ENCODE assay signal across 8 cellular contexts in the genomic region with DNA sequence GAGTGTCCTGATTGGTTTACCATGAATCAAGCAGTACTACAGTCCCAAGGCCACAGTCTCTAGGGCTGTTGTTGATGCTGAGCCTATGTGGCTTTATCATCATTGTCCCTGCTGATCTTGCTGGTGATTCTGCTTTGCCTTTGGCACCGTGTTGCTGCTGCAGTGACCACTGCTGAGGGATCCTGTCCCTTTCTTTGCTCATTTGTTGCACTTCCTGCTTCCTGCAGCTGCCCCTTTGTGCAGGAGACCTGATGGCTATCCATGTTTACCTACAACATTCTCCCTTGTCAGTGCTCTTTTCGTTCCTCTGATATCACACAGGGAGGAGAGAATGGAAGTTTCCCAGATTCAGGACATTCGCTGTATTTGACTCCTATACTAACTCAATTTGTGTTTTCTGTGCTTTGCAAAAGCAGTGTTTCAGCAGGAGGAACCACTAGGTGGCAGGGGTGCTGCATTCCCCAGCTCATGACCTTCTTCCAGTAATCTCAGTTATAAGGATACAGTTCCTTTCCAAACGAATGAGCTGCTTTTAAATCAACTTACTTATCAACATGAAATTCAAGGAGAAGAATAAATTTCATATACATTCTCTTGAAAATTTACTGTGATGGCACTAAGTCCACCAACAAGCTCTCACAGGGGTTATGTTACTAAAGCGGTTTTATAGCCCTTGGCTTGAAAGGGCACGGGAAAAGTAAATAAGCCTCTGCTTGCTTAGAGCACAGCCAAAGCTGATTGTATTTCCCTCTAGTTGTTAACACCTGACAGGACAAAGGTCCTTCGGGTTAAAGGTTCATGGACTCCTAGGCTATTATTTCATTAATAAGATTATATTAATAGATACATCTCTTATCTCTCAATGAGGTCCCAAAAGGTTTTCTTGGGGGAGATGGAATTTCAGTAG. TPM values are rescaled to one million over a fixed set of nuclear protein-coding genes. Genes with fewer than 3 reads are reported as not detected.
DNase-seq lines count a peak whose midpoint lies in the region; ATAC-seq and TF ChIP-seq lines count a peak whose summit lies in the region.

No MANE protein-coding gene starts in this region.

- H3K36me3 Mint-ChIP-seq in activated naive CD4-positive, alpha-beta T cell treated with anti-CD3 and anti-CD28 coated beads, Interleukin-2, amount 50 U/mL, for 24 hours, result no peaks in the 10 kb centered on the region

- H3K4me2 ChIP-seq in IMR-90 (ENCODE audit: low read depth, low read length) (no peak overlapping the region), parathyroid adenoma (ENCODE audit: low read length) (no peak overlapping the region)

- H3K9me3 ChIP-seq in IMR-90 (ENCODE audit: control insufficient read depth, insufficient read depth, low read length), result no peaks in the 10 kb centered on the region
- no peaks in the 10 kb centered on the region for H3K9me3 ChIP-seq in SJCRH30 (replicated peaks)
- H3K9me3 ChIP-seq in parathyroid adenoma (ENCODE audit: control insufficient read depth, low read length), result no peaks in the 10 kb centered on the region
- no peaks in the 10 kb centered on the region for H3K9me3 ChIP-seq in aorta (ENCODE audit: control insufficient read depth, low read length)

- H2BK15ac ChIP-seq in IMR-90 (ENCODE audit: low read depth, low read length), result no peak overlapping the region

- H4K20me1 ChIP-seq in IMR-90 (ENCODE audit: insufficient read depth, low read length), result 0 out of 2 replicates have a peak, but pooled peaks cover 4% of the 10 kb centered on the region

- no peaks in the 10 kb centered on the region for H3K27me3 ChIP-seq in IMR-90 (ENCODE audit: control insufficient read depth, insufficient read depth, low read length)
- no peaks in the 10 kb centered on the region for H3K27me3 ChIP-seq in SJCRH30
- H3K27me3 ChIP-seq in parathyroid adenoma (ENCODE audit: control insufficient read depth, insufficient read depth, low read length), result no peaks in the 10 kb centered on the region
- no peaks in the 10 kb centered on the region for H3K27me3 ChIP-seq in aorta (ENCODE audit: control insufficient read depth in 1 of 2, insufficient read depth in 2 of 2, low read length in 1 of 2)

- no peak overlapping the region for H4K91ac ChIP-seq in IMR-90 (ENCODE audit: insufficient read depth, low read depth, low read length)

- H3K36me3 ChIP-seq in IMR-90 (ENCODE audit: control insufficient read depth, insufficient read depth, low read length) (no peaks in the 10 kb centered on the region), SJCRH30 (no peaks in the 10 kb centered on the region), parathyroid adenoma (ENCODE audit: control insufficient read depth, insufficient read depth, low read length) (no peaks in the 10 kb centered on the region), aorta (ENCODE audit: control insufficient read depth in 1 of 2, insufficient read depth in 2 of 2, low read length in 1 of 2) (no peaks in the 10 kb centered on the region)

- DNase-seq in NK-92 treated with Interleukin-12 subunit alpha and Interleukin-12 subunit beta, amount 100 ng/mL, for 24 hours (lab: John Stamatoyannopoulos, UW), result peak; percentile 4
- DNase-seq in NK-92 (lab: John Stamatoyannopoulos, UW; ENCODE audit: unreplicated experiment) (no peak), IMR-90 (peak; percentile 79), SJCRH30 (peak; percentile 66 to 80), head of caudate nucleus (peak; percentile 50 to 91 (median 80)), aorta (peak; percentile 71 to 82)

- H3K9ac ChIP-seq in IMR-90 (ENCODE audit: low read depth, low read length) (peak overlapping the region; percentile 13; the same call in 1 of the 2 replicates), parathyroid adenoma (no peak overlapping the region)

- TF ChIP-seq POLR2A in IMR-90 (IDR thresholded peaks at IDR 0.05; ENCODE audit: low read depth, low read length), result no peak

- H2AK5ac ChIP-seq in IMR-90 (ENCODE audit: low read depth, low read length), result peak overlapping the region; percentile 30; the same call in 1 of the 2 replicates

- H3K4me1 Mint-ChIP-seq in activated naive CD4-positive, alpha-beta T cell treated with anti-CD3 and anti-CD28 coated beads, Interleukin-2, amount 50 U/mL, for 24 hours, result peaks cover 15% of the 10 kb centered on the region

- H4K5ac ChIP-seq in IMR-90 (ENCODE audit: low read depth, low read length), result no peak overlapping the region

- H2BK5ac ChIP-seq in IMR-90 (ENCODE audit: low read depth, low read length, poor library complexity, severe bottlenecking), result no peak overlapping the region

- dilution Hi-C loops in IMR-90 (cut with HindIII; ENCODE audit: low sequenced_read_pairs, unreplicated experiment), result no loop called here

- no peak overlapping the region for H3K14ac ChIP-seq in IMR-90 (replicated peaks; ENCODE audit: low read depth, low read length)

- TF ChIP-seq CTCF in IMR-90 (conservative IDR thresholded peaks at IDR 0.05; ENCODE audit: low read depth, low read length) (peak; percentile 93), parathyroid adenoma (IDR thresholded peaks at IDR 0.05) (peak; percentile 94)

- no peak overlapping the region for H2BK120ac ChIP-seq in IMR-90 (ENCODE audit: low read depth, low read length)

- H3K56ac ChIP-seq in IMR-90 (ENCODE audit: extremely low read depth, insufficient read depth, low read length), result no peak overlapping the region

- peaks cover 10% of the 10 kb centered on the region; the same call in 1 of the 2 replicates for H3K9me1 ChIP-seq in IMR-90 (ENCODE audit: insufficient read depth, low read length)

- no peak overlapping the region for H3K23ac ChIP-seq in IMR-90 (ENCODE audit: low read depth, low read length)

- peak overlapping the region in 1 of 2 experiments; percentile 42; a peak in 1 of 4 replicates for H4K8ac ChIP-seq in IMR-90 (ENCODE audit: low read depth in 2 of 2, low read length in 2 of 2)

- 0% methylated on average over 1 of the region's 7 CpGs; no CpG with 5 or more reads in 1 of the 2 experiments for WGBS in IMR-90 (ENCODE audit: extremely low coverage in 2 of 2, insufficient read length in 1 of 2), 2 experiments
- WGBS in aorta, 2 donors, result 8 to 14% methylated on average over 7 of the region's 7 CpGs

- H3K4me1 ChIP-seq in IMR-90 (ENCODE audit: control insufficient read depth, insufficient read depth, low read length) (peaks cover 12% of the 10 kb centered on the region), SJCRH30 (peaks cover 23% of the 10 kb centered on the region), parathyroid adenoma (peaks cover 3% of the 10 kb centered on the region), aorta (ENCODE audit: control insufficient read depth in 1 of 2, insufficient read depth in 2 of 2, low read length in 2 of 2) (peaks cover 0 to 1% of the 10 kb centered on the region in 2 donors)

- H3K79me1 ChIP-seq in IMR-90 (ENCODE audit: low read depth in 1 of 2, low read length in 2 of 2), result peaks cover 3 to 9% of the 10 kb centered on the region in 2 experiments; a peak in 3 of 4 replicates

- TF ChIP-seq RAD21 in IMR-90 (IDR thresholded peaks at IDR 0.05; ENCODE audit: low read length), result peak; percentile 91

- H2AFZ ChIP-seq in IMR-90 (replicated peaks; ENCODE audit: low read length, poor library complexity) (peak overlapping the region; percentile 72), parathyroid adenoma (no peak overlapping the region)

- H3K27me3 Mint-ChIP-seq in activated naive CD4-positive, alpha-beta T cell treated with anti-CD3 and anti-CD28 coated beads, Interleukin-2, amount 50 U/mL, for 24 hours, result no peaks in the 10 kb centered on the region

- no peak overlapping the region for H3K4me3 Mint-ChIP-seq in activated naive CD4-positive, alpha-beta T cell treated with anti-CD3 and anti-CD28 coated beads, Interleukin-2, amount 50 U/mL, for 24 hours

- POLR2A ChIA-PET in IMR-90 (lab: Charles Lee; ENCODE audit: unreplicated experiment), result no interaction called here

- intact Hi-C loops in IMR-90 (cut with micrococcal nuclease) (loop anchor here (2.0 to 5.0 kb wide), 4 partner anchors 70 to 381 kb away; a partner anchor contains a TSS), head of caudate nucleus (cut with DNase I) (no loop called here), aorta (cut with DNase I) (loop anchor here (1.0 to 5.0 kb wide), 2 partner anchors 26 to 69 kb away; no protein-coding TSS in a partner anchor)

- no peak overlapping the region for H3K27ac ChIP-seq in IMR-90 (ENCODE audit: insufficient read depth, low read length)
- H3K27ac ChIP-seq in SJCRH30, result no peak overlapping the region
- no peak overlapping the region for H3K27ac ChIP-seq in parathyroid adenoma
- H3K27ac ChIP-seq in aorta (ENCODE audit: low read depth in 1 of 2, low read length in 2 of 2), result no peak overlapping the region

- no peaks in the 10 kb centered on the region for H3K9me3 Mint-ChIP-seq in activated naive CD4-positive, alpha-beta T cell treated with anti-CD3 and anti-CD28 coated beads, Interleukin-2, amount 50 U/mL, for 24 hours

- no TSS peak for BruUV-seq in IMR-90 (replicated peaks; lab: Mats Ljungman, UMichigan)

- no peak overlapping the region for H2BK20ac ChIP-seq in IMR-90 (ENCODE audit: low read depth, low read length)

- H3K4ac ChIP-seq in IMR-90 (ENCODE audit: low read depth, low read length), result 0 out of 2 replicates have a peak overlapping the region, but pooled peaks have one; percentile 13

- peak overlapping the region; percentile 14 for H3K27ac Mint-ChIP-seq in activated naive CD4-positive, alpha-beta T cell treated with anti-CD3 and anti-CD28 coated beads, Interleukin-2, amount 50 U/mL, for 24 hours

- CTCF ChIA-PET in IMR-90 (lab: Yijun Ruan, JAX), result interaction anchor here (0.6 to 1.5 kb wide), 8 partner anchors 9 to 852 kb away, joined by 3 to 15 read pairs (median 3); a partner anchor contains a TSS

- no peak overlapping the region for H3K18ac ChIP-seq in IMR-90 (ENCODE audit: low read depth, low read length)

- ATAC-seq in IMR-90 (ENCODE audit: low read depth) (peak; percentile 77), aorta (ENCODE audit: low FRiP score) (peak; percentile 89)

- in situ Hi-C loops in IMR-90 (cut with MboI; ENCODE audit: low sequenced_read_pairs), result loop anchor here (25.0 kb wide), 1 partner anchor 309 kb away; no protein-coding TSS in a partner anchor

- H3K4me3 ChIP-seq in IMR-90 (ENCODE audit: insufficient read depth, low read depth, low read length), result no peak overlapping the region
- H3K4me3 ChIP-seq in SJCRH30, result no peak overlapping the region
- H3K4me3 ChIP-seq in parathyroid adenoma (ENCODE audit: low read depth, low read length), result no peak overlapping the region
- no peak overlapping the region for H3K4me3 ChIP-seq in aorta (ENCODE audit: low read length in 2 of 2)

- no peaks in the 10 kb centered on the region for H3K79me2 ChIP-seq in parathyroid adenoma

- no peak overlapping the region for H2AK9ac ChIP-seq in IMR-90 (replicated peaks; ENCODE audit: low read depth, low read length, poor library complexity)

RNA-seq across cellular contexts. Expression of a gene that starts 9.7 kb away (rescaled TPM):
- 43.9 and 60.5 TPM in 2 replicates for total RNA-seq in IMR-90 (2012; rRNA removed)
- polyA plus RNA-seq in IMR-90 (2012; rRNA removed), result 22.3 and 28.2 TPM in 2 replicates
- 5.8 and 6.1 TPM in 2 replicates for polyA plus RNA-seq in IMR-90 (2012; cell fraction: cytosol; rRNA removed)
- 7.8 and 17.3 TPM in 2 replicates for polyA plus RNA-seq in IMR-90 (2012; cell fraction: nucleus; rRNA removed; ENCODE audit: low replicate concordance)
- total RNA-seq in SJCRH30 (2014; rRNA removed; shearing (Covaris generic)), result 84.9 and 87.3 TPM in 2 replicates
- 10 to 100 TPM; 23.8 to 26.2 TPM for total RNA-seq in aorta
- polyA plus RNA-seq in aorta, result 10 to 100 TPM; 16.9 to 22.5 TPM

RNA-seq across cellular contexts. Expression of a gene that starts 44.2 kb away (rescaled TPM):
- total RNA-seq in IMR-90 (2012; rRNA removed) (50.0 and 62.9 TPM in 2 replicates), aorta (100 to 1,000 TPM; 148 to 200 TPM)
- polyA plus RNA-seq in IMR-90 (2012; rRNA removed) (42.7 and 45.1 TPM in 2 replicates), aorta (10 to 100 TPM; 13.9 to 37.3 TPM)
- polyA plus RNA-seq in IMR-90 (2012; cell fraction: cytosol; rRNA removed), result 14.4 and 24.9 TPM in 2 replicates
- 87.1 and 210 TPM in 2 replicates for polyA plus RNA-seq in IMR-90 (2012; cell fraction: nucleus; rRNA removed; ENCODE audit: low replicate concordance)
- 97.5 and 104 TPM in 2 replicates for total RNA-seq in SJCRH30 (2014; rRNA removed; shearing (Covaris generic))
